ENCODE assay signal across 3 cellular contexts in genomic region chr7:56222866-56223265, GRCh38.
"Had no signal": no experiment of that assay in that cellular context is flagged by ENCODE, and none has a peak within 500 bp of the region (broad histone marks: within the 10 kb centered on the region; RNA-seq: fewer than 3 reads in every experiment).

No MANE protein-coding gene starts in this region.

- DNase-seq: GDM1, GF-D8 had no signal

- H3K4me3 ChIP-seq: GM12878 had no signal
